In genomic region chr2:156540706-156541105, GRCh38 we compare ENCODE assay signal across 20 cellular contexts.
A peak's percentile ranks its signal among the peaks of the same experiment; 100 is the strongest.
DNase-seq lines count a peak whose midpoint lies in the region; ATAC-seq and TF ChIP-seq lines count a peak whose summit lies in the region.
"Had no signal": no experiment of that assay in that cellular context is flagged by ENCODE, and none has a peak within 500 bp of the region (broad histone marks: within the 10 kb centered on the region; RNA-seq: fewer than 3 reads in every experiment).

No MANE protein-coding gene starts in this region.

- DNase-seq in GM04504 (ENCODE audit: low read depth) (peak; percentile 6), fibroblast of the aortic adventitia (ENCODE audit: low read depth) (peak; percentile 39), lower lobe of right lung (no peak), SIG-M5 (lab: John Stamatoyannopoulos, UW) (no peak), NAMALWA (ENCODE audit: low spot score) (no peak), NCI-H748 (lab: John Stamatoyannopoulos, UW; ENCODE audit: unreplicated experiment) (no peak)
- DNase-seq: GDM1; HCEC 1CT; Kasumi-1; MG63; NCI-H1092 treated with DMSO at 0.1 percent for 48 hours; NCI-H146; NCI-H2029 treated with DMSO at 0.1 percent for 48 hours; NCI-H446 treated with DMSO at 0.1 percent for 48 hours; NCI-H748 treated with DMSO at 0.1 percent for 48 hours; NK-92 treated with Interleukin-12 subunit alpha and Interleukin-12 subunit beta, amount 100 ng/mL, for 24 hours had no signal

- TF ChIP-seq CTCF in VCaP (conservative IDR thresholded peaks at IDR 0.05) (no peak), fibroblast of the aortic adventitia (IDR thresholded peaks at IDR 0.05; ENCODE audit: insufficient read depth, low read length) (no peak), lower lobe of right lung (IDR thresholded peaks at IDR 0.05) (no peak)

- H3K27ac ChIP-seq in VCaP = peak overlapping the region; percentile 62; the same call in 1 of the 2 replicates
- H3K27ac ChIP-seq in lower lobe of right lung = no peak overlapping the region
- H3K27ac ChIP-seq: SK-N-MC had no signal

- H3K4me1 ChIP-seq in lower lobe of right lung = peaks cover 8% of the 10 kb centered on the region

- H3K36me3 ChIP-seq in lower lobe of right lung = no peaks in the 10 kb centered on the region
- H3K36me3 ChIP-seq: MG63 had no signal

- intact Hi-C loops in lower lobe of right lung (cut with DNase I) = no loop called here

- H3K4me3 ChIP-seq in fibroblast of the aortic adventitia (ENCODE audit: low read depth, low read length) (no peak overlapping the region), lower lobe of right lung (no peak overlapping the region)
- H3K4me3 ChIP-seq: GM23338, MG63, SK-N-MC had no signal

- no peaks in the 10 kb centered on the region for H3K9me3 ChIP-seq in lower lobe of right lung
- H3K9me3 ChIP-seq: MG63 had no signal

- ATAC-seq in lower lobe of right lung = no peak
- ATAC-seq: GM23338, Right ventricle myocardium inferior had no signal

- no peaks in the 10 kb centered on the region for H3K27me3 ChIP-seq in lower lobe of right lung (ENCODE audit: low read depth)
- H3K27me3 ChIP-seq: MG63 had no signal

Comparison
In these comparisons a context has a peak if more than half of its experiments do, and no peak if none do; other contexts are left out.
1. DNase-seq: peak in GM04504 (single experiment) and fibroblast of the aortic adventitia (single experiment); none in lower lobe of right lung (single experiment), SIG-M5 (single experiment), NAMALWA (single experiment) and NCI-H748 (single experiment).